ENCODE assay signal across 1 cellular context in the genomic region with DNA sequence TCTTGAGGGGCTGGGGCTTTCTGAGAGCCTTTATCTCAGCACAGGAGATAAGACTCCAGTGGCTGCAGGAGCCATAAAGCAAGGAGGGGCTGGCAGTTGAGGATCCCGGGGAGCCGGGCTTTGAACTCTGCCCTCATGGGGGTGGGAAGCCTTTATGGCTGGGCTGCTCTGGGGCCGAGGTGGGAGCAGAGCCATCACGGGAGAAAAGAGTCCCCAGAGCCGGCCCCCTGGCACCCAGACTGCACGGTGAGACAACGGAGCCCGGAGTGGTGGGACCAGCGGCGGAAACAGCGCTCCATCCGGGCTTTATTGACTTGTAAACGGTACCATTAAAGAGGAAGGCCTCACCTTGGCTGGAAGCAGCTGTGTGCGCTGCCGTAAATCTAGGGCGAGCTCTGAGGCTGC.
A peak's percentile ranks its signal among the peaks of the same experiment; 100 is the strongest.
TF ChIP-seq lines count a peak whose summit lies in the region.

No MANE protein-coding gene starts in this region.

TF ChIP-seq in HepG2, 621 proteins besides CTCF, POLR2A, EP300 and RAD21 (continued from another document):
- TF ChIP-seq, protein P1, sequence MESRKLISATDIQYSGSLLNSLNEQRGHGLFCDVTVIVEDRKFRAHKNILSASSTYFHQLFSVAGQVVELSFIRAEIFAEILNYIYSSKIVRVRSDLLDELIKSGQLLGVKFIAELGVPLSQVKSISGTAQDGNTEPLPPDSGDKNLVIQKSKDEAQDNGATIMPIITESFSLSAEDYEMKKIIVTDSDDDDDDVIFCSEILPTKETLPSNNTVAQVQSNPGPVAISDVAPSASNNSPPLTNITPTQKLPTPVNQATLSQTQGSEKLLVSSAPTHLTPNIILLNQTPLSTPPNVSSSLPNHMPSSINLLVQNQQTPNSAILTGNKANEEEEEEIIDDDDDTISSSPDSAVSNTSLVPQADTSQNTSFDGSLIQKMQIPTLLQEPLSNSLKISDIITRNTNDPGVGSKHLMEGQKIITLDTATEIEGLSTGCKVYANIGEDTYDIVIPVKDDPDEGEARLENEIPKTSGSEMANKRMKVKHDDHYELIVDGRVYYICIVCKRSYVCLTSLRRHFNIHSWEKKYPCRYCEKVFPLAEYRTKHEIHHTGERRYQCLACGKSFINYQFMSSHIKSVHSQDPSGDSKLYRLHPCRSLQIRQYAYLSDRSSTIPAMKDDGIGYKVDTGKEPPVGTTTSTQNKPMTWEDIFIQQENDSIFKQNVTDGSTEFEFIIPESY (CRISPR knock-in tag; IDR thresholded peaks at IDR 0.05) = peak; percentile 33; the same call in 1 of the 2 replicates
- TF ChIP-seq DR1 (CRISPR knock-in tag; IDR thresholded peaks at IDR 0.05) (0 out of 2 replicates have a peak, but pooled peaks have one; percentile 16), IRF2 (CRISPR knock-in tag; IDR thresholded peaks at IDR 0.05) (no peak), HIVEP1 (CRISPR knock-in tag; IDR thresholded peaks at IDR 0.05) (peak; percentile 62), GATA4 (IDR thresholded peaks at IDR 0.05; ENCODE audit: borderline replicate concordance, low read depth) (no peak)
